In the genomic region with DNA sequence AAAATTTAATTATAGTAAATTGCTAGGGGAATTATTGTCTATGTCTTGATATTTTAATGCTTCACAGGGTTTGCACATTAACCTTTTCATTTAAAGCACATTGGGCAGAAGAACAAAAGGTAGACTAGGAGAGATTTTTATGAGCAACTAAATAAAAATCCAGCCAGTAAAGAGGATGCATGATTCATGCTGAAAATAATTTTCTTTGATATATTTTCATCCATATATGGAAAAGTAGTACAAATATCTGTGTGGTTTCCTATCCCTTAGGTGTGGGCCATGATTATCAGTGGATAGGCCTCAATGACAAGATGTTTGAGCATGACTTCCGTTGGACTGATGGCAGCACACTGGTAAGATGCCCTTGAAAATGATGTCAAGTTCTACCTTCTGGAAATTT, we compare ENCODE assay signal across 29 cellular contexts.
A peak's percentile ranks its signal among the peaks of the same experiment; 100 is the strongest.
DNase-seq lines count a peak whose midpoint lies in the region; ATAC-seq, FAIRE-seq and TF ChIP-seq lines count a peak whose summit lies in the region.
"Had no signal": no experiment of that assay in that cellular context is flagged by ENCODE, and none has a peak within 500 bp of the region (broad histone marks: within the 10 kb centered on the region; RNA-seq: fewer than 3 reads in every experiment).

No MANE protein-coding gene starts in this region.

- H3K9ac ChIP-seq in PC-3 (ENCODE audit: low read length) (no peak overlapping the region), endothelial cell of umbilical vein (replicated peaks; ENCODE audit: extremely low read depth, insufficient read depth, low read length) (no peak overlapping the region), trophoblast cell (ENCODE audit: low read length) (no peak overlapping the region)

- no peak overlapping the region for H2AFZ ChIP-seq in PC-3 (ENCODE audit: low read length)
- H2AFZ ChIP-seq in endothelial cell of umbilical vein (ENCODE audit: low read depth, low read length), result no peak overlapping the region
- H2AFZ ChIP-seq in osteoblast (ENCODE audit: low read length), result no peak overlapping the region
- H2AFZ ChIP-seq in trophoblast cell (ENCODE audit: insufficient read depth, low read length, poor library complexity), result no peak overlapping the region

- no peak overlapping the region for H3K14ac ChIP-seq in trophoblast cell (ENCODE audit: low read length)

- TF ChIP-seq CTCF in Calu3 (IDR thresholded peaks at IDR 0.05; ENCODE audit: unreplicated experiment) (no peak), PC-3 (conservative IDR thresholded peaks at IDR 0.05; ENCODE audit: low read depth, low read length) (no peak), endothelial cell of umbilical vein (IDR thresholded peaks at IDR 0.05; ENCODE audit: extremely low read depth in 1 of 2, insufficient read depth in 1 of 2, low read depth in 1 of 2, low read length in 2 of 2) (no peak), osteoblast (IDR thresholded peaks at IDR 0.05; ENCODE audit: extremely low read depth, low read depth, low read length) (no peak), tibial nerve (IDR thresholded peaks at IDR 0.05) (no peak)

- H3K9me3 Mint-ChIP-seq in Calu3 (ENCODE audit: low read depth, unreplicated experiment), result peaks cover 2% of the 10 kb centered on the region
- H3K9me3 Mint-ChIP-seq: activated T-cell treated with anti-CD3 and anti-CD28 coated beads, Interleukin-2, amount 50 U/mL, for 72 hours; natural killer cell had no signal

- H3K79me2 ChIP-seq in PC-3 (ENCODE audit: low read length), result no peaks in the 10 kb centered on the region
- H3K79me2 ChIP-seq in endothelial cell of umbilical vein (ENCODE audit: control insufficient read depth, insufficient read depth, low read length), result no peaks in the 10 kb centered on the region
- H3K79me2 ChIP-seq in osteoblast (ENCODE audit: insufficient read depth, low read length), result no peaks in the 10 kb centered on the region
- no peaks in the 10 kb centered on the region for H3K79me2 ChIP-seq in trophoblast cell (ENCODE audit: control insufficient read depth, insufficient read depth, low read length, poor library complexity)

- H3K9me2 ChIP-seq in PC-3 (replicated peaks; ENCODE audit: low read length), result no peaks in the 10 kb centered on the region

- POLR2A ChIA-PET in PC-3 (lab: Charles Lee; ENCODE audit: unreplicated experiment), result no interaction called here
- POLR2A ChIA-PET in endothelial cell of umbilical vein (lab: Charles Lee), result no interaction called here

- FAIRE-seq in endothelial cell of umbilical vein (lab: Jason Lieb, UNC), result peak; percentile 78
- FAIRE-seq: GM12892, HepG2 had no signal

- intact Hi-C loops in Calu3 (cut with micrococcal nuclease; ENCODE audit: unreplicated experiment), result no loop called here
- intact Hi-C loops in PC-3 (cut with micrococcal nuclease), result no loop called here
- intact Hi-C loops in endothelial cell of umbilical vein (cut with micrococcal nuclease), result loop anchor here (2.0 kb wide), 2 partner anchors 22 to 82 kb away; no protein-coding TSS in a partner anchor

- no peak overlapping the region for H2BK120ac ChIP-seq in trophoblast cell (ENCODE audit: insufficient read depth, low read length, poor library complexity)

- H3K4me2 ChIP-seq in PC-3 (ENCODE audit: low read length) (no peak overlapping the region), endothelial cell of umbilical vein (ENCODE audit: insufficient read depth, low read length) (peak overlapping the region; percentile 37), osteoblast (ENCODE audit: insufficient read depth, low read length) (no peak overlapping the region), trophoblast cell (ENCODE audit: low read length) (no peak overlapping the region)

- H3K9me3 ChIP-seq in PC-3 (ENCODE audit: low read length) (no peaks in the 10 kb centered on the region), endothelial cell of umbilical vein (replicated peaks; ENCODE audit: control insufficient read depth, insufficient read depth, low read length) (no peaks in the 10 kb centered on the region), osteoblast (ENCODE audit: low read depth, low read length) (no peaks in the 10 kb centered on the region), trophoblast cell (ENCODE audit: insufficient read depth, low read depth, low read length) (no peaks in the 10 kb centered on the region), tibial nerve (no peaks in the 10 kb centered on the region)
- H3K9me3 ChIP-seq: Caco-2, esophagus muscularis mucosa, gastrocnemius medialis, stomach, transverse colon had no signal

- dilution Hi-C loops in endothelial cell of umbilical vein (cut with MboI; ENCODE audit: extremely low pct_ligation_motif_present, low sequenced_read_pairs), result no loop called here

- H2AK5ac ChIP-seq in trophoblast cell (ENCODE audit: low read length), result no peak overlapping the region

- WGBS in trophoblast cell (ENCODE audit: extremely low coverage, insufficient coverage, insufficient read length), result no CpG with 5 or more reads among the region's 1 CpG
- WGBS in tibial nerve, 2 donors, result 82 to 96% methylated on average over 1 of the region's 1 CpG

- H3K9me1 ChIP-seq in endothelial cell of umbilical vein (replicated peaks; ENCODE audit: control insufficient read depth, extremely low read depth, insufficient read depth, low read length), result no peaks in the 10 kb centered on the region

- H3K4me3 ChIP-seq in PC-3 (ENCODE audit: low read length) (no peak overlapping the region), endothelial cell of umbilical vein (replicated peaks in 1 of 3; ENCODE audit: insufficient read depth in 1 of 3, low read depth in 1 of 3, low read length in 3 of 3) (no peak overlapping the region), osteoblast (ENCODE audit: insufficient read depth, low read length) (no peak overlapping the region), trophoblast cell (ENCODE audit: low read depth, low read length) (no peak overlapping the region), tibial nerve (no peak overlapping the region)
- H3K4me3 ChIP-seq: esophagus muscularis mucosa, gastrocnemius medialis, skin epidermis, stomach, transverse colon had no signal

- H3K27me3 Mint-ChIP-seq in Calu3 (ENCODE audit: unreplicated experiment), result no peaks in the 10 kb centered on the region

- no peak overlapping the region for H3K27ac ChIP-seq in PC-3 (ENCODE audit: low read length)
- no peak overlapping the region for H3K27ac ChIP-seq in endothelial cell of umbilical vein (ENCODE audit: insufficient read depth, low read depth, low read length)
- peak overlapping the region; percentile 54 for H3K27ac ChIP-seq in osteoblast (ENCODE audit: low read depth, low read length)
- H3K27ac ChIP-seq in trophoblast cell (ENCODE audit: low read depth, low read length), result no peak overlapping the region
- H3K27ac ChIP-seq in tibial nerve, result no peak overlapping the region
- H3K27ac ChIP-seq: esophagus muscularis mucosa, gastrocnemius medialis, stomach, transverse colon had no signal

- no peaks in the 10 kb centered on the region for H3K36me3 Mint-ChIP-seq in Calu3 (ENCODE audit: insufficient read depth, unreplicated experiment)
- H3K36me3 Mint-ChIP-seq: natural killer cell had no signal

- no peak overlapping the region for H3K4ac ChIP-seq in trophoblast cell (ENCODE audit: low read depth, low read length)

- no peaks in the 10 kb centered on the region for H3K79me1 ChIP-seq in trophoblast cell (ENCODE audit: low read length)

- H3K27ac Mint-ChIP-seq in Calu3 (ENCODE audit: unreplicated experiment), result peak overlapping the region; percentile 42
- H3K27ac Mint-ChIP-seq: activated T-cell treated with anti-CD3 and anti-CD28 coated beads, Interleukin-2, amount 50 U/mL, for 72 hours; natural killer cell had no signal

- H4K20me1 ChIP-seq in PC-3 (ENCODE audit: low read length), result no peaks in the 10 kb centered on the region
- H4K20me1 ChIP-seq in endothelial cell of umbilical vein (replicated peaks; ENCODE audit: control insufficient read depth, extremely low read depth, insufficient read depth, low read length), result no peaks in the 10 kb centered on the region
- H4K20me1 ChIP-seq in osteoblast (ENCODE audit: insufficient read depth, low read length), result no peaks in the 10 kb centered on the region

- no peak overlapping the region for H2BK12ac ChIP-seq in trophoblast cell (ENCODE audit: low read length)

- no peaks in the 10 kb centered on the region for H3K27me3 ChIP-seq in PC-3 (ENCODE audit: low read length)
- peaks cover 0 to 3% of the 10 kb centered on the region in 2 experiments for H3K27me3 ChIP-seq in endothelial cell of umbilical vein (ENCODE audit: control insufficient read depth in 2 of 2, insufficient read depth in 2 of 2, low read length in 2 of 2)
- no peaks in the 10 kb centered on the region for H3K27me3 ChIP-seq in osteoblast (ENCODE audit: insufficient read depth, low read length)
- H3K27me3 ChIP-seq in trophoblast cell (ENCODE audit: insufficient read depth, low read length), result no peaks in the 10 kb centered on the region
- H3K27me3 ChIP-seq in tibial nerve, result no peaks in the 10 kb centered on the region
- H3K27me3 ChIP-seq: esophagus muscularis mucosa, gastrocnemius medialis, stomach, transverse colon had no signal

- no peak overlapping the region for H3K23ac ChIP-seq in trophoblast cell (ENCODE audit: low read length)

- H4K12ac ChIP-seq in trophoblast cell (ENCODE audit: low read depth, low read length), result no peak overlapping the region

- peaks cover 60% of the 10 kb centered on the region for H3K4me1 Mint-ChIP-seq in Calu3 (ENCODE audit: low read depth, unreplicated experiment)
- H3K4me1 Mint-ChIP-seq: natural killer cell had no signal

- no peak overlapping the region for H3K18ac ChIP-seq in trophoblast cell (ENCODE audit: low read length)

- no peak for DNase-seq in Calu3
- peak; percentile 54 for DNase-seq in PC-3
- no peak for DNase-seq in endothelial cell of umbilical vein (ENCODE audit: low read depth, low spot score)
- DNase-seq in osteoblast (ENCODE audit: insufficient read length, low spot score, missing footprints), result no peak
- no peak for DNase-seq in trophoblast cell
- DNase-seq in tibial nerve (ENCODE audit: low spot score in 2 of 2), result no peak
- DNase-seq in NCI-H2107 (lab: John Stamatoyannopoulos, UW), result no peak
- DNase-seq: activated CD4-positive, CD25-positive, alpha-beta regulatory T cell; activated naive CD4-positive, alpha-beta T cell treated with Interleukin-2 at 50 U/mL for 16 hours; activated T-cell treated with anti-CD3 and anti-CD28 coated beads, Interleukin-2, amount 50 U/mL, for 72 hours; amniotic stem cell; C1 segment of cervical spinal cord; Caco-2; cortex of kidney; gastrocnemius medialis; natural killer cell; NCI-H1048; NCI-H187; NCI-H2171 treated with DMSO at 0.1 percent for 48 hours; NCI-H510A treated with DMSO at 0.1 percent for 48 hours; NK-92 treated with Interleukin-12 subunit alpha and Interleukin-12 subunit beta, amount 100 ng/mL, for 24 hours; stomach; transverse colon had no signal

- H3K4me1 ChIP-seq in PC-3 (ENCODE audit: insufficient read depth, low read length) (peaks cover 20% of the 10 kb centered on the region), endothelial cell of umbilical vein (ENCODE audit: control insufficient read depth, extremely low read depth, insufficient read depth, low read length) (peaks cover 18% of the 10 kb centered on the region), osteoblast (ENCODE audit: insufficient read depth, low read length) (peaks cover 25% of the 10 kb centered on the region), trophoblast cell (ENCODE audit: control insufficient read depth in 1 of 2, insufficient read depth in 2 of 2, low read length in 2 of 2) (no peaks in the 10 kb centered on the region), tibial nerve (peaks cover 0 to 19% (median 2%) of the 10 kb centered on the region in 4 donors)
- H3K4me1 ChIP-seq: gastrocnemius medialis, transverse colon had no signal

- H3K36me3 ChIP-seq in PC-3 (ENCODE audit: low read depth, low read length), result no peaks in the 10 kb centered on the region
- H3K36me3 ChIP-seq in endothelial cell of umbilical vein (ENCODE audit: control insufficient read depth in 2 of 2, extremely low read depth in 1 of 2, insufficient read depth in 2 of 2, low read length in 2 of 2), result no peaks in the 10 kb centered on the region
- H3K36me3 ChIP-seq in osteoblast (ENCODE audit: insufficient read depth, low read length), result peaks cover 52% of the 10 kb centered on the region
- no peaks in the 10 kb centered on the region for H3K36me3 ChIP-seq in trophoblast cell (ENCODE audit: control insufficient read depth in 1 of 2, insufficient read depth in 2 of 2, low read length in 2 of 2)
- H3K36me3 ChIP-seq in tibial nerve, result no peaks in the 10 kb centered on the region
- H3K36me3 ChIP-seq: esophagus muscularis mucosa, gastrocnemius medialis, stomach, transverse colon had no signal

- H2BK5ac ChIP-seq in trophoblast cell (ENCODE audit: low read depth, low read length, poor library complexity), result no peak overlapping the region

- CTCF ChIA-PET in Calu3 (lab: Charles Lee) (no interaction called here), PC-3 (lab: Charles Lee) (no interaction called here), endothelial cell of umbilical vein (lab: Charles Lee) (interaction anchor here (1.0 kb wide), 1 partner anchor 22 kb away, joined by 3 read pairs; no protein-coding TSS in a partner anchor)

- H4K91ac ChIP-seq in trophoblast cell (ENCODE audit: low read depth, low read length), result no peak overlapping the region

- TF ChIP-seq EP300 in tibial nerve (IDR thresholded peaks at IDR 0.05), result no peak

- peak; percentile 37; the same call in 1 of the 2 replicates for ATAC-seq in PC-3
- ATAC-seq in HG02623 (IDR thresholded peaks at IDR 0.05; ENCODE audit: unreplicated experiment), result no peak
- ATAC-seq: activated T-cell treated with anti-CD3 and anti-CD28 coated beads, Interleukin-2, amount 50 U/mL, for 72 hours; gastrocnemius medialis; HepG2; natural killer cell; Panc1 had no signal

- no peaks in the 10 kb centered on the region for H3F3A ChIP-seq in PC-3 (ENCODE audit: low read length, unreplicated experiment)

- TF ChIP-seq POLR2A in endothelial cell of umbilical vein (IDR thresholded peaks at IDR 0.05; ENCODE audit: low read depth, low read length), result no peak
- TF ChIP-seq POLR2A in tibial nerve (IDR thresholded peaks at IDR 0.05), result no peak

- no peak overlapping the region for H3K4me3 Mint-ChIP-seq in Calu3 (ENCODE audit: low read depth, unreplicated experiment)
- H3K4me3 Mint-ChIP-seq: activated T-cell treated with anti-CD3 and anti-CD28 coated beads, Interleukin-2, amount 50 U/mL, for 72 hours; natural killer cell had no signal

- no TSS peak for BruUV-seq in Calu3 (replicated peaks; lab: Mats Ljungman, UMichigan)
- no TSS peak for BruUV-seq in PC-3 (replicated peaks; lab: Mats Ljungman, UMichigan)
- no TSS peak for BruUV-seq in endothelial cell of umbilical vein (replicated peaks; lab: Mats Ljungman, UMichigan)

- no peak overlapping the region for H4K8ac ChIP-seq in trophoblast cell (ENCODE audit: low read depth, low read length)
